In genomic region chrX:75107863-75108509, GRCh38 we compare ENCODE assay signal across 18 cellular contexts. TPM values are rescaled to one million over a fixed set of nuclear protein-coding genes. Genes with fewer than 3 reads are reported as not detected.
DNase-seq lines count a peak whose midpoint lies in the region; ATAC-seq and TF ChIP-seq lines count a peak whose summit lies in the region.
"Had no signal": no experiment of that assay in that cellular context is flagged by ENCODE, and none has a peak within 500 bp of the region (broad histone marks: within the 10 kb centered on the region; RNA-seq: fewer than 3 reads in every experiment).

No MANE protein-coding gene starts in this region.

- no peaks in the 10 kb centered on the region for H4K20me1 ChIP-seq in hepatocyte (ENCODE audit: insufficient read depth, poor library complexity, severe bottlenecking)

- no peaks in the 10 kb centered on the region for H3K27me3 Mint-ChIP-seq in stimulated activated naive B cell treated with anti-CD40 and anti-IgM and Interleukin-4, amounts not matched to agents 10 μg/mL and 1 μg/mL and 100 μg/mL, for 72 hours

- H3K4me3 Mint-ChIP-seq in stimulated activated naive B cell treated with anti-CD40 and anti-IgM and Interleukin-4, amounts not matched to agents 10 μg/mL and 1 μg/mL and 100 μg/mL, for 72 hours = no peak overlapping the region

- H3K9me3 Mint-ChIP-seq in stimulated activated naive B cell treated with anti-CD40 and anti-IgM and Interleukin-4, amounts not matched to agents 10 μg/mL and 1 μg/mL and 100 μg/mL, for 72 hours = no peaks in the 10 kb centered on the region

- H3K36me3 Mint-ChIP-seq in stimulated activated naive B cell treated with anti-CD40 and anti-IgM and Interleukin-4, amounts not matched to agents 10 μg/mL and 1 μg/mL and 100 μg/mL, for 72 hours = peaks cover 10 to 13% of the 10 kb centered on the region in 2 donors

- ATAC-seq in heart left ventricle (peak in 3 of 4 donors; percentile 39 to 87 (median 60)), left lobe of liver (peak; percentile 21)
- no peak for ATAC-seq in stimulated activated naive B cell treated with anti-CD40 and anti-IgM and Interleukin-4, amounts not matched to agents 10 μg/mL and 1 μg/mL and 100 μg/mL, for 72 hours (replicated peaks)
- ATAC-seq: HCT116 had no signal

- H3K4me1 ChIP-seq in heart left ventricle = no peaks in the 10 kb centered on the region
- H3K4me1 ChIP-seq in hepatocyte (ENCODE audit: insufficient read depth) = no peaks in the 10 kb centered on the region
- H3K4me1 ChIP-seq: Peyer's patch had no signal

- H3K9me3 ChIP-seq in heart left ventricle (no peaks in the 10 kb centered on the region), hepatocyte (ENCODE audit: low read depth) (no peaks in the 10 kb centered on the region)
- H3K9me3 ChIP-seq: Peyer's patch had no signal

- no peak for TF ChIP-seq POLR2A in heart left ventricle (IDR thresholded peaks at IDR 0.05)

- H3K27ac Mint-ChIP-seq in stimulated activated naive B cell treated with anti-CD40 and anti-IgM and Interleukin-4, amounts not matched to agents 10 μg/mL and 1 μg/mL and 100 μg/mL, for 72 hours = peak overlapping the region; percentile 14

- no peak overlapping the region for H3K4me2 ChIP-seq in hepatocyte

- DNase-seq in DMS 273 (lab: John Stamatoyannopoulos, UW; ENCODE audit: unreplicated experiment) (peak; percentile 35), DMS 273 treated with DMSO at 0.1 percent for 48 hours (lab: John Stamatoyannopoulos, UW) (no peak), heart left ventricle (peak in 2 of 5 donors; percentile 4 to 37), left lobe of liver (ENCODE audit: low spot score) (no peak), midbrain (lab: John Stamatoyannopoulos, UW) (no peak), hepatocyte (ENCODE audit: low spot score) (no peak)
- DNase-seq in stimulated activated naive B cell treated with anti-CD40 and anti-IgM and Interleukin-4, amounts not matched to agents 10 μg/mL and 1 μg/mL and 100 μg/mL, for 72 hours = no peak
- no peak for DNase-seq in stimulated activated CD4-positive, alpha-beta T cell treated with anti-CD3 and anti-CD28 coated beads, Interleukin-12 subunit alpha, Interleukin-12 subunit beta, amount 100 ng/mL, for 4 hours
- DNase-seq: GF-D8; NCI-H1092 treated with DMSO at 0.1 percent for 48 hours; NCI-H146; NCI-H2081; NCI-H446 treated with DMSO at 0.1 percent for 48 hours; NCI-H69; NK-92 treated with Interleukin-12 subunit alpha and Interleukin-12 subunit beta, amount 100 ng/mL, for 24 hours; Peyer's patch had no signal

- H3K4me1 Mint-ChIP-seq in stimulated activated naive B cell treated with anti-CD40 and anti-IgM and Interleukin-4, amounts not matched to agents 10 μg/mL and 1 μg/mL and 100 μg/mL, for 72 hours = peaks cover 2 to 8% of the 10 kb centered on the region in 2 donors

- H3K27me3 ChIP-seq in heart left ventricle (no peaks in the 10 kb centered on the region), hepatocyte (no peaks in the 10 kb centered on the region)
- H3K27me3 ChIP-seq: Peyer's patch had no signal

- 54 to 72% (median 62%) methylated on average over 5 to 6 of the region's 6 CpGs for WGBS in heart left ventricle, 4 donors
- WGBS in hepatocyte (ENCODE audit: low lambda C conversion rate, missing lambda C conversion rate) = 72% methylated on average over 6 of the region's 6 CpGs

- no peaks in the 10 kb centered on the region for H3K79me2 ChIP-seq in hepatocyte

- no peaks in the 10 kb centered on the region for H3K9me2 ChIP-seq in hepatocyte (replicated peaks; ENCODE audit: insufficient read depth)

- intact Hi-C loops in heart left ventricle (cut with DNase I) = loop anchor here in 1 of 10 donors (1.0 kb wide), 1 partner anchor 10 kb away; no protein-coding TSS in a partner anchor

- TF ChIP-seq CTCF in heart left ventricle (IDR thresholded peaks at IDR 0.05) (no peak), hepatocyte (IDR thresholded peaks at IDR 0.05; ENCODE audit: poor library complexity) (no peak)

- no peak overlapping the region for H2AFZ ChIP-seq in hepatocyte

- H3K36me3 ChIP-seq in heart left ventricle (peaks cover 0 to 20% (median 0%) of the 10 kb centered on the region in 9 donors), hepatocyte (replicated peaks; ENCODE audit: insufficient read depth, low read depth) (no peaks in the 10 kb centered on the region)
- H3K36me3 ChIP-seq: Peyer's patch had no signal

- H3K27ac ChIP-seq in heart left ventricle (peak overlapping the region in 2 of 12 donors; percentile 14 to 50), hepatocyte (no peak overlapping the region)
- H3K27ac ChIP-seq: 22Rv1, Peyer's patch had no signal

- H3K4me3 ChIP-seq in heart left ventricle (no peak overlapping the region), hepatocyte (no peak overlapping the region)
- H3K4me3 ChIP-seq: Peyer's patch had no signal

RNA-seq across cellular contexts. Expression of gene ABCB7, which starts 48.1 kb away (rescaled TPM):
- 10 to 100 TPM; 29.3 to 58.5 (median 36.9) TPM for total RNA-seq in heart left ventricle
- 10 to 100 TPM; 14.4 to 24.7 TPM for polyA plus RNA-seq in heart left ventricle
- 16.9 TPM for total RNA-seq in left lobe of liver
- total RNA-seq in hepatocyte = 42.2 and 51.6 TPM in 2 replicates
- polyA plus RNA-seq in hepatocyte = 11.2 and 12.4 TPM in 2 replicates

Comparison
In these comparisons a context has a peak if more than half of its experiments do, and no peak if none do; other contexts are left out.
1. ATAC-seq: peak in heart left ventricle (3 of 4) and left lobe of liver (single experiment); none in stimulated activated naive B cell treated with anti-CD40 and anti-IgM and Interleukin-4, amounts not matched to agents 10 μg/mL and 1 μg/mL and 100 μg/mL, for 72 hours (0 of 2).